In the genomic region with DNA sequence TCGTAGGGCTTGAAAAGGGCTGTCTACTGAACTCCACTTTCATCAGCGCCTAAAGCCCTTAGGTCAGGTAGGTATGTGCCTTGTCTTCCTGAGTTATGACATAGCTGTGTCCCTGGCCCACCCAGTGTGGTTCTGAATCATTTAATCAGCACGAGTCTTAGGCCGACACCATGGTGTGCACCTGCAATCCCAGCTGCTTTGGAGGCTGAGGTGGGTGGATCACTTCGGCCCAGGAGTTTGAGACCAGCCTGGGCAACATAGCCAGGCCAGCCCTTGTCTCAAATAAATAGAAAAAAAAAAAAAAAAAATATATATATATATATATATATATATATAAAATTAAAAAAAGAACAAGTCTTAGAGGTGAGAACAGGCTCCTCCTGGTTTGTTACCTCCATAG, we compare ENCODE assay signal across 26 cellular contexts. TPM values are rescaled to one million over a fixed set of nuclear protein-coding genes. Genes with fewer than 3 reads are reported as not detected.
A peak's percentile ranks its signal among the peaks of the same experiment; 100 is the strongest.
DNase-seq lines count a peak whose midpoint lies in the region; ATAC-seq and TF ChIP-seq lines count a peak whose summit lies in the region.
"Had no signal": no experiment of that assay in that cellular context is flagged by ENCODE, and none has a peak within 500 bp of the region (broad histone marks: within the 10 kb centered on the region; RNA-seq: fewer than 3 reads in every experiment).

No MANE protein-coding gene starts in this region.

- no peaks in the 10 kb centered on the region for H3K4me1 ChIP-seq in aorta (ENCODE audit: control insufficient read depth in 1 of 2, insufficient read depth in 2 of 2, low read length in 2 of 2)
- H3K4me1 ChIP-seq: A549, BE2C had no signal

- 91% methylated on average over 5 of the region's 5 CpGs for WGBS in aorta, 2 donors

- ATAC-seq in aorta (ENCODE audit: low FRiP score): no peak
- ATAC-seq: A549 had no signal

- DNase-seq in left kidney (ENCODE audit: low read depth, low spot score): peak; percentile 13
- DNase-seq in posterior vena cava (ENCODE audit: low spot score): peak; percentile 57
- peak; percentile 26 to 33 for DNase-seq in aorta
- DNase-seq in AG20443 (ENCODE audit: low spot score): no peak
- no peak for DNase-seq in foreskin fibroblast
- DNase-seq: C1 segment of cervical spinal cord; CD4-positive, alpha-beta memory T cell; CD4-positive, CD25-positive, alpha-beta regulatory T cell; CD8-positive, alpha-beta memory T cell; COR-L47; DMS 273 treated with DMSO at 0.1 percent for 48 hours; DMS153; DMS53; DMS79; DND-41; EL; GDM1 had no signal

- no peak overlapping the region for H3K27ac ChIP-seq in aorta (ENCODE audit: low read depth in 1 of 2, low read length in 2 of 2)
- H3K27ac ChIP-seq: 22Rv1, A549, BLaER1 had no signal

- H3K36me3 ChIP-seq in aorta (ENCODE audit: control insufficient read depth in 1 of 2, insufficient read depth in 2 of 2, low read length in 1 of 2): no peaks in the 10 kb centered on the region

- no peaks in the 10 kb centered on the region for H3K27me3 ChIP-seq in aorta (ENCODE audit: control insufficient read depth in 1 of 2, insufficient read depth in 2 of 2, low read length in 1 of 2)
- H3K27me3 ChIP-seq: BE2C, BLaER1 had no signal

- intact Hi-C loops in posterior vena cava (cut with DNase I) (no loop called here), aorta (cut with DNase I) (no loop called here)

- H3K4me3 ChIP-seq in aorta (ENCODE audit: low read length in 2 of 2) (no peak overlapping the region), foreskin fibroblast (ENCODE audit: low read depth in 1 of 2, low read length in 2 of 2) (no peak overlapping the region)
- H3K4me3 ChIP-seq: A549, BLaER1, GM12878 had no signal

- no peak for TF ChIP-seq CTCF in foreskin fibroblast (IDR thresholded peaks at IDR 0.05; ENCODE audit: low read depth, low read length)

- H3K9me3 ChIP-seq in aorta (ENCODE audit: control insufficient read depth, low read length): no peaks in the 10 kb centered on the region
- H3K9me3 ChIP-seq: A549, BE2C, BLaER1 had no signal

RNA-seq across cellular contexts. Expression of a gene that starts 15.8 kb away (rescaled TPM):
- total RNA-seq in posterior vena cava: not detected
- total RNA-seq in aorta: 1 to 10 TPM in 1 of 2 donors, under 1 TPM in 1; 0.42 to 1.3 TPM
- 1 to 10 TPM in 1 of 2 donors, not detected in 1; 2.4 TPM for polyA plus RNA-seq in aorta
- total RNA-seq: A172; CD4-positive, alpha-beta memory T cell; CD4-positive, CD25-positive, alpha-beta regulatory T cell; CD8-positive, alpha-beta memory T cell; Daoy; G401; GM12878 had no signal
- polyA plus RNA-seq: CD14-positive monocyte; CD4-positive, alpha-beta memory T cell; CD4-positive, CD25-positive, alpha-beta regulatory T cell; CD8-positive, alpha-beta memory T cell; GM12878 had no signal

RNA-seq across cellular contexts. Expression of a gene that starts 42.7 kb away (rescaled TPM):
- total RNA-seq in posterior vena cava (10 to 100 TPM; 14.5 to 14.6 TPM), aorta (10 to 100 TPM; 17.4 to 32.9 TPM)
- polyA plus RNA-seq in aorta: 10 to 100 TPM in 1 of 2 donors, 1 to 10 TPM in 1; 5.6 to 46.6 TPM
- total RNA-seq: CD8-positive, alpha-beta memory T cell; GM12878 had no signal
- polyA plus RNA-seq: CD14-positive monocyte; CD4-positive, alpha-beta memory T cell; CD4-positive, CD25-positive, alpha-beta regulatory T cell; CD8-positive, alpha-beta memory T cell; GM12878 had no signal

Comparison
In these comparisons a context has a peak if more than half of its experiments do, and no peak if none do; other contexts are left out.
1. DNase-seq: peak in left kidney (single experiment), posterior vena cava (single experiment) and aorta (2 of 2); none in AG20443 (single experiment) and foreskin fibroblast (0 of 2).